Comparison of ENCODE assay signal across 8 cellular contexts in the genomic region with DNA sequence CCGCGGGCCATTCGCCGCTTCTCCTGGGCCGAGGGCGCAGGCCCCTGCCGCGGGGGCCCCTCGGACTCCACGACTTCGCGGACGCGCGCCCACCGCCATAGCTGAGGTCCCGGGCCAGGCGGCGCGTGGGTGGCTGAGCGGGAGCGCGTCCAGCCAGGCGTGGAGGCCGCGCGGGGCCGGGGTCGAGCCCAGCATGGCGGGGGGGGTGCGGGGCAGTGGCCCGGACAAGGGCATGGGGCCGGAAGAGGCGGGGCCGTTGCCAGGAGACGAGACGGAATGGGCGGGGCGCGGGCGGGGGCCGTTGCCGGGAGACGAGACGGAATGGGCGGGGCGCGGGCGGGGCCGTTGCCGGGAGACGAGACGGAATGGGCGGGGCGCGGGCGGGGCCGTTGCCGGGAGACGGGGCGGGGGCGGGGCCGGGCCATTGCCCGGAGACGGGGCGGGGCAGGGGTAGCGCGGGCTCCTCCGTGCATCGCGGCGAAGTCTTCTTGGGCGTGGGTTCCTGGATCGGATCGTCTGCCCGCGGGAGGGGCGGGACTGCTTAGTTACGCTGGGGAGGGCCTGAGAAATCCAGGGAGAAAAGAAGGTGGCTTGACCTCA. TPM values are rescaled to one million over a fixed set of nuclear protein-coding genes. Genes with fewer than 3 reads are reported as not detected.
DNase-seq lines count a peak whose midpoint lies in the region; TF ChIP-seq lines count a peak whose summit lies in the region.

No MANE protein-coding gene starts in this region.

- peak overlapping the region; percentile 51 for H3K4me3 Mint-ChIP-seq in Calu3 (ENCODE audit: low read depth, unreplicated experiment)

- intact Hi-C loops in Calu3 (cut with micrococcal nuclease; ENCODE audit: unreplicated experiment), result no loop called here

- no peaks in the 10 kb centered on the region for H3K9me3 Mint-ChIP-seq in Calu3 (ENCODE audit: low read depth, unreplicated experiment)

- no peaks in the 10 kb centered on the region for H3K9me3 ChIP-seq in SJCRH30 (replicated peaks)
- H3K9me3 ChIP-seq in neuron (ENCODE audit: low read length), result no peaks in the 10 kb centered on the region

- H3K27me3 Mint-ChIP-seq in Calu3 (ENCODE audit: unreplicated experiment), result no peaks in the 10 kb centered on the region

- peak overlapping the region; percentile 58 for H3K27ac ChIP-seq in SJCRH30

- CTCF ChIA-PET in Calu3 (lab: Charles Lee), result no interaction called here

- BruUV-seq in Calu3 (replicated peaks; lab: Mats Ljungman, UMichigan), result no TSS peak

- TF ChIP-seq CTCF in Calu3 (IDR thresholded peaks at IDR 0.05; ENCODE audit: unreplicated experiment) (no peak), GM20000 (IDR thresholded peaks at IDR 0.05; ENCODE audit: extremely low read depth, missing control alignments) (no peak), foreskin fibroblast (IDR thresholded peaks at IDR 0.05; ENCODE audit: low read depth, low read length) (no peak)

- DNase-seq in Calu3, result peak; percentile 77
- DNase-seq in GM20000 (ENCODE audit: low spot score), result peak; percentile 98
- DNase-seq in HT-29 (ENCODE audit: low spot score), result peak; percentile 49
- DNase-seq in SJCRH30, result peak; percentile 70 to 78
- DNase-seq in activated gamma-delta T cell treated with Interleukin-2 at 50 U/mL for 16 hours, result peak; percentile 80
- DNase-seq in foreskin fibroblast, result peak; percentile 54 to 84
- DNase-seq in superior temporal gyrus (ENCODE audit: extremely low spot score), result peak; percentile 63

- no peaks in the 10 kb centered on the region for H3K27me3 ChIP-seq in SJCRH30
- peaks cover 15% of the 10 kb centered on the region for H3K27me3 ChIP-seq in neuron (ENCODE audit: insufficient read depth, low read length)

- peaks cover 19% of the 10 kb centered on the region for H3K4me1 Mint-ChIP-seq in Calu3 (ENCODE audit: low read depth, unreplicated experiment)

- H3K36me3 ChIP-seq in SJCRH30 (no peaks in the 10 kb centered on the region), neuron (ENCODE audit: insufficient read depth, low read length) (no peaks in the 10 kb centered on the region)

- H2AFZ ChIP-seq in neuron (ENCODE audit: low read depth, low read length), result no peak overlapping the region

- H3K27ac Mint-ChIP-seq in Calu3 (ENCODE audit: unreplicated experiment), result no peak overlapping the region

- H3K4me3 ChIP-seq in SJCRH30 (peak overlapping the region; percentile 79), foreskin fibroblast (ENCODE audit: low read depth in 1 of 2, low read length in 2 of 2) (peak overlapping the region; percentile 49 to 55), neuron (ENCODE audit: low read length) (peak overlapping the region; percentile 57)

- H3K36me3 Mint-ChIP-seq in Calu3 (ENCODE audit: insufficient read depth, unreplicated experiment), result peaks cover 27% of the 10 kb centered on the region

- H3K4me1 ChIP-seq in SJCRH30 (peaks cover 23% of the 10 kb centered on the region), neuron (ENCODE audit: insufficient read depth, low read length) (peaks cover 32% of the 10 kb centered on the region)

RNA-seq across cellular contexts. Expression of gene ADAM8, which starts 14.8 kb away (rescaled TPM):
- total RNA-seq in Calu3 (2022), result 40.4 and 54.4 TPM in 2 replicates
- total RNA-seq in HT-29 (2014; rRNA removed; shearing (Covaris generic)), result 73.5 and 78.5 TPM in 2 replicates
- total RNA-seq in SJCRH30 (2014; rRNA removed; shearing (Covaris generic)), result 0.56 and 0.67 TPM in 2 replicates

RNA-seq across cellular contexts. Expression of gene VENTX, which starts 24.2 kb away (rescaled TPM):
- not detected in 2 replicates for total RNA-seq in Calu3 (2022)
- total RNA-seq in HT-29 (2014; rRNA removed; shearing (Covaris generic)), result not detected in 2 replicates
- total RNA-seq in SJCRH30 (2014; rRNA removed; shearing (Covaris generic)), result 0.10 and 0.26 TPM in 2 replicates

RNA-seq across cellular contexts. Expression of gene UTF1, which starts 31.8 kb away (rescaled TPM):
- not detected in 2 replicates for total RNA-seq in Calu3 (2022)
- not detected in 2 replicates for total RNA-seq in HT-29 (2014; rRNA removed; shearing (Covaris generic))
- not detected in 2 replicates for total RNA-seq in SJCRH30 (2014; rRNA removed; shearing (Covaris generic))

RNA-seq across cellular contexts. Expression of gene TUBGCP2, which starts 46.8 kb away (rescaled TPM):
- 41.0 and 47.2 TPM in 2 replicates for total RNA-seq in Calu3 (2022)
- 87.7 and 88.4 TPM in 2 replicates for total RNA-seq in HT-29 (2014; rRNA removed; shearing (Covaris generic))
- 23.3 and 24.4 TPM in 2 replicates for total RNA-seq in SJCRH30 (2014; rRNA removed; shearing (Covaris generic))

RNA-seq across cellular contexts. Expression of gene ZNF511, which starts 46.9 kb away (rescaled TPM):
- 21.2 and 24.0 TPM in 2 replicates for total RNA-seq in Calu3 (2022)
- 80.3 and 102 TPM in 2 replicates for total RNA-seq in HT-29 (2014; rRNA removed; shearing (Covaris generic))
- total RNA-seq in SJCRH30 (2014; rRNA removed; shearing (Covaris generic)), result 23.9 and 28.5 TPM in 2 replicates

Comparison
In these comparisons a context has a peak if more than half of its experiments do, and no peak if none do; other contexts are left out.
1. Peak in every context shown above with its lines: DNase-seq, H3K4me3 ChIP-seq and H3K27ac ChIP-seq.
2. RNA of gene ADAM8, which starts 14.8 kb away (total RNA-seq): 73.5 to 78.5 TPM in HT-29 and 40.4 to 54.4 TPM in Calu3; 0.56 to 0.67 TPM in SJCRH30; every median in the first group is over 10 times any median in the second.